In genomic region chr3:39180546-39181346, GRCh38 we compare ENCODE assay signal across 8 cellular contexts. TPM values are rescaled to one million over a fixed set of nuclear protein-coding genes. Genes with fewer than 3 reads are reported as not detected.
DNase-seq lines count a peak whose midpoint lies in the region; ATAC-seq and TF ChIP-seq lines count a peak whose summit lies in the region.

No MANE protein-coding gene starts in this region.

- peaks cover 44% of the 10 kb centered on the region for H3K4me1 Mint-ChIP-seq in T-helper 1 cell treated with Interleukin-12 subunit alpha and Interleukin-12 subunit beta and Interleukin-4 antibody, amounts not matched to agents 30 μg/mL and 1 μg/mL, for 36 hours (ENCODE audit: low read depth)

- H3K27ac Mint-ChIP-seq in T-helper 1 cell treated with Interleukin-12 subunit alpha and Interleukin-12 subunit beta and Interleukin-4 antibody, amounts not matched to agents 30 μg/mL and 1 μg/mL, for 36 hours, result peak overlapping the region; percentile 75

- ATAC-seq in HG02678 (IDR thresholded peaks at IDR 0.05; ENCODE audit: unreplicated experiment) (peak; percentile 89), right cardiac atrium (peak; percentile 83 to 90), psoas muscle (peak; percentile 76 to 83 (median 82))

- peaks cover 3% of the 10 kb centered on the region for H3K36me3 Mint-ChIP-seq in T-helper 1 cell treated with Interleukin-12 subunit alpha and Interleukin-12 subunit beta and Interleukin-4 antibody, amounts not matched to agents 30 μg/mL and 1 μg/mL, for 36 hours (ENCODE audit: low read depth)

- DNase-seq in GM10266 (ENCODE audit: extremely low spot score), result peak; percentile 96
- DNase-seq in NCI-H1417 (lab: John Stamatoyannopoulos, UW), result peak; percentile 91 to 94 (median 92)
- peak; percentile 67 for DNase-seq in amniotic epithelial cell (ENCODE audit: low read depth)
- DNase-seq in right cardiac atrium, result peak; percentile 96 to 98 (median 98)
- DNase-seq in psoas muscle, result peak; percentile 95 to 97

- no peaks in the 10 kb centered on the region for H3K9me3 ChIP-seq in right cardiac atrium (ENCODE audit: control insufficient read depth, low read length)
- H3K9me3 ChIP-seq in psoas muscle, result no peaks in the 10 kb centered on the region

- peak overlapping the region; percentile 87 for H3K4me3 Mint-ChIP-seq in T-helper 1 cell treated with Interleukin-12 subunit alpha and Interleukin-12 subunit beta and Interleukin-4 antibody, amounts not matched to agents 30 μg/mL and 1 μg/mL, for 36 hours

- TF ChIP-seq CTCF in GM10266 (IDR thresholded peaks at IDR 0.05; ENCODE audit: control insufficient read depth, insufficient read depth, low read depth, missing control alignments) (peak; percentile 2), psoas muscle (IDR thresholded peaks at IDR 0.05) (peak; percentile 33)

- H3K27me3 ChIP-seq in right cardiac atrium (ENCODE audit: control insufficient read depth, insufficient read depth), result no peaks in the 10 kb centered on the region
- H3K27me3 ChIP-seq in psoas muscle (ENCODE audit: insufficient read depth in 3 of 3, low read length in 2 of 3), result no peaks in the 10 kb centered on the region

- intact Hi-C loops in right cardiac atrium (cut with DNase I), result loop anchor here in 3 of 4 donors (5.0 to 10.0 kb wide), 3 partner anchors 33 to 56 kb away; no protein-coding TSS in a partner anchor
- intact Hi-C loops in psoas muscle (cut with DNase I), result loop anchor here (5.0 kb wide), 1 partner anchor 73 kb away; the partner anchor contains the start of genes GORASP1 (in 2 of the 2) and TTC21A (in 2 of the 2)

- H3K4me3 ChIP-seq in right cardiac atrium (ENCODE audit: low read length) (peak overlapping the region; percentile 3), psoas muscle (peak overlapping the region; percentile 54), urinary bladder (ENCODE audit: low read depth, low read length) (peak overlapping the region; percentile 8)

- H3K4me1 ChIP-seq in right cardiac atrium (ENCODE audit: control insufficient read depth, insufficient read depth, low read length), result peaks cover 14% of the 10 kb centered on the region
- H3K4me1 ChIP-seq in psoas muscle, result peaks cover 18% of the 10 kb centered on the region
- no peaks in the 10 kb centered on the region for H3K4me1 ChIP-seq in urinary bladder (ENCODE audit: insufficient read depth)

- no peaks in the 10 kb centered on the region for H3K27me3 Mint-ChIP-seq in T-helper 1 cell treated with Interleukin-12 subunit alpha and Interleukin-12 subunit beta and Interleukin-4 antibody, amounts not matched to agents 30 μg/mL and 1 μg/mL, for 36 hours (ENCODE audit: low read depth)

- peaks cover 4% of the 10 kb centered on the region for H3K9me3 Mint-ChIP-seq in T-helper 1 cell treated with Interleukin-12 subunit alpha and Interleukin-12 subunit beta and Interleukin-4 antibody, amounts not matched to agents 30 μg/mL and 1 μg/mL, for 36 hours

- WGBS in right cardiac atrium, result 2% methylated on average over 64 of the region's 64 CpGs
- 2 to 5% (median 4%) methylated on average over 29 to 64 of the region's 64 CpGs for WGBS in psoas muscle, 3 donors
- 3% methylated on average over 64 of the region's 64 CpGs for WGBS in urinary bladder

- peak overlapping the region; percentile 83 for H3K27ac ChIP-seq in right cardiac atrium (ENCODE audit: low read length)
- peak overlapping the region; percentile 83 for H3K27ac ChIP-seq in psoas muscle
- H3K27ac ChIP-seq in urinary bladder (ENCODE audit: low read depth), result peak overlapping the region; percentile 79

- H3K36me3 ChIP-seq in psoas muscle (ENCODE audit: insufficient read depth in 1 of 2, low read depth in 1 of 2) (peaks cover 0 to 27% of the 10 kb centered on the region in 2 donors), urinary bladder (ENCODE audit: insufficient read depth) (no peaks in the 10 kb centered on the region)

RNA-seq across cellular contexts. Expression of gene XIRP1, which starts 11.6 kb away (rescaled TPM):
- total RNA-seq in right cardiac atrium (100 to 1,000 TPM; 152 to 278 (median 176) TPM), psoas muscle (1,000 to 10,000 TPM in 1 of 4 donors, 100 to 1,000 TPM in 3; 601 to 2,126 (median 834) TPM), urinary bladder (1.1 TPM)
- polyA plus RNA-seq in right cardiac atrium (453 TPM), psoas muscle (100 to 1,000 TPM; 111 to 561 (median 523) TPM), urinary bladder (0.03 TPM)

RNA-seq across cellular contexts. Expression of gene CSRNP1, which starts 27.4 kb away (rescaled TPM):
- total RNA-seq in right cardiac atrium, result 10 to 100 TPM; 10.9 to 33.2 (median 15.7) TPM
- 30.5 TPM for polyA plus RNA-seq in right cardiac atrium
- 10 to 100 TPM in 3 of 4 donors, 1 to 10 TPM in 1; 8.5 to 41.8 (median 30.0) TPM for total RNA-seq in psoas muscle
- polyA plus RNA-seq in psoas muscle, result 10 to 100 TPM; 10.1 to 66.4 (median 14.0) TPM
- 13.7 TPM for total RNA-seq in urinary bladder
- polyA plus RNA-seq in urinary bladder, result 90.2 TPM

Comparison
In these comparisons a context has a peak if more than half of its experiments do, and no peak if none do; other contexts are left out.
1. Peak in every context shown above with its lines: DNase-seq, ATAC-seq, H3K4me3 ChIP-seq and H3K27ac ChIP-seq.
2. H3K4me3 ChIP-seq: peak in every context shown above with its lines; median percentile 54 in psoas muscle; 8 in urinary bladder; 3 in right cardiac atrium.
3. RNA of gene XIRP1, which starts 11.6 kb away (total RNA-seq): 601 to 2,126 TPM in psoas muscle and 152 to 278 TPM in right cardiac atrium; 1.1 TPM in urinary bladder (single experiment); every median in the first group is over 10 times any median in the second.